ENCODE assay signal across 1 cellular context in the genomic region with DNA sequence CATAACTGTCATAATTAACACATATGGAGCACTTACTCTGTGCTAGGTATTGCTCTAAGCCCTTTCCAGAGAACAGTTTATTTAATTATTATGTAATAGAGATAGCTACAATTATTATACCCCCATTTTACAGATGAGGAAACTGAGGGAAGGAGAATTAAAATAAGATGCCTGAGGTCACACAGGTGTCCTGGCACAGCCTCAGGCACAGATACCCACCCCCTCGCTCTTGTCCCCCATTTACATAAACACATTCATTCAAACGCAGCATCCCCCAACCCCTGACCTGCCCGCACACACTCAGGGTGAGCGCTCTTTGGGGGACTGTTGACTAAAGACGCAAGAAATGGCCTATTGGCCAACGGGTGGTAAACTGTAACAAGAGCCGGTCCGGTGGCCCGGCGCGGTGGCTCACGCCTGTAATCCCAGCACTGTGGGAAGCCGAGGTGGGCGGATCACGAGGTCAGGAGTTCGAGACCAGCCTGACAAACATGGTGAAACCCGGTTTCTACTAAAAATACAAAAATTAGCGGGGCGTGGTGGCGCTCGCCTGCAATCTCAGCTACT.
TF ChIP-seq lines count a peak whose summit lies in the region.

No MANE protein-coding gene starts in this region.

TF ChIP-seq in H1, 55 proteins besides CTCF, POLR2A, EP300 and RAD21:
- TF ChIP-seq ATF3 (IDR thresholded peaks at IDR 0.05; ENCODE audit: insufficient read depth, low read depth, low read length) (no peak), POU5F1 (IDR thresholded peaks at IDR 0.05; ENCODE audit: low read depth, low read length) (no peak), CEBPB (IDR thresholded peaks at IDR 0.05; ENCODE audit: low read depth, low read length) (no peak), RBBP5 (IDR thresholded peaks at IDR 0.05; ENCODE audit: borderline replicate concordance, low read depth, low read length) (no peak), CHD2 (IDR thresholded peaks at IDR 0.05; ENCODE audit: low read length) (no peak), GABPA (IDR thresholded peaks at IDR 0.05; ENCODE audit: borderline replicate concordance, insufficient read depth, low read length) (no peak), SP4 (IDR thresholded peaks at IDR 0.05; ENCODE audit: low read length) (no peak), HDAC6 (IDR thresholded peaks at IDR 0.05; ENCODE audit: low read depth, low read length) (no peak), TAF1 (IDR thresholded peaks at IDR 0.05; ENCODE audit: low read depth, low read length) (no peak), HDAC2 (IDR thresholded peaks at IDR 0.05; ENCODE audit: borderline replicate concordance in 1 of 2, low read depth in 2 of 2, low read length in 2 of 2) (no peak), CHD1 (IDR thresholded peaks at IDR 0.05; ENCODE audit: low read depth, low read length) (no peak), SP2 (IDR thresholded peaks at IDR 0.05; ENCODE audit: low read length) (no peak)
- TF ChIP-seq, protein P1, sequence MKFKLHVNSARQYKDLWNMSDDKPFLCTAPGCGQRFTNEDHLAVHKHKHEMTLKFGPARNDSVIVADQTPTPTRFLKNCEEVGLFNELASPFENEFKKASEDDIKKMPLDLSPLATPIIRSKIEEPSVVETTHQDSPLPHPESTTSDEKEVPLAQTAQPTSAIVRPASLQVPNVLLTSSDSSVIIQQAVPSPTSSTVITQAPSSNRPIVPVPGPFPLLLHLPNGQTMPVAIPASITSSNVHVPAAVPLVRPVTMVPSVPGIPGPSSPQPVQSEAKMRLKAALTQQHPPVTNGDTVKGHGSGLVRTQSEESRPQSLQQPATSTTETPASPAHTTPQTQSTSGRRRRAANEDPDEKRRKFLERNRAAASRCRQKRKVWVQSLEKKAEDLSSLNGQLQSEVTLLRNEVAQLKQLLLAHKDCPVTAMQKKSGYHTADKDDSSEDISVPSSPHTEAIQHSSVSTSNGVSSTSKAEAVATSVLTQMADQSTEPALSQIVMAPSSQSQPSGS (IDR thresholded peaks at IDR 0.05; ENCODE audit: low read length) = no peak
